8 cellular contexts compared by ENCODE assay signal in the genomic region with DNA sequence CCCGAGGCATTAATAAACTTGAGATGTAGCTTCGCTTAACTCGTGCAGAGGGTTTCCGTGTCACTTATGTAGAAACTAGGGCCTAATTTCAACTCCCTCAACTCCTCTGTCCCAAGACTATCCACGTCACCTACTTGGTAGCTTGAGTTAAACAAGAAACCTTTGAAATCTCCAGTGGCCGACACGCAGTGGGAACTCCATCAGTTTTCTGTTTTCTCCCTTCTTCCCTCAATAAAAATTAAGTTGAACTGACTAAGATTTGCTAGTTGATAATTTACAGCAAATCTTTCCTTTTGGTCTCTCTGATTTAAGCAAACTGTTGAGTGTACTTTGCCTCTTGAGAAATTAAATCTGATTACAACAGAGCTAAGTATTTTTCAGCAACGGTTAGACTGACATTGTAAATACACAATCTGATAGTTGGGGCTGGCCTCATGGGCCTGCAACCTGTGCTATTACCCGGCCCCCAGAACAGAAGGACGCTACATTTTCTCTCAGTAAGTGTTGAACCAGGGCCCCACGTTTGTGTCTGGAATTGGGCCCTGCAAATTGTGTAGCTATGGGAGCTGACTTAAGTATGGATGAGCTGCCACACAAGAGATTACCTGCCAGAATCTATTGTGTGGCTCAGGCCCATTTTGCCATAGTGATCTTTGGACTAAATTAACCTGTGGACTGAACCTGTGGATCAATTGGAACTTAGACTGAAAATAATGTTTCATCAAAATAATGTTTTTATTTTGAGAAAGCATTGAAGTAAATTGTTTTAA. TPM values are rescaled to one million over a fixed set of nuclear protein-coding genes. Genes with fewer than 3 reads are reported as not detected.
A peak's percentile ranks its signal among the peaks of the same experiment; 100 is the strongest.
DNase-seq lines count a peak whose midpoint lies in the region; ATAC-seq and TF ChIP-seq lines count a peak whose summit lies in the region.

No MANE protein-coding gene starts in this region.

- peak; percentile 51 for ATAC-seq in gastroesophageal sphincter

- no peak for DNase-seq in HL-60 (ENCODE audit: low read depth in 1 of 2, low spot score in 1 of 2)
- no peak for DNase-seq in skeletal muscle cell (ENCODE audit: low read depth)
- DNase-seq in NCI-H1105 (lab: John Stamatoyannopoulos, UW) = no peak
- no peak for DNase-seq in NCI-H2029 (lab: John Stamatoyannopoulos, UW)
- no peak for DNase-seq in kidney glomerular epithelial cell (lab: John Stamatoyannopoulos, UW)
- DNase-seq in amygdala (lab: John Stamatoyannopoulos, UW) = no peak

- H3K4me3 ChIP-seq in HL-60 (replicated peaks; ENCODE audit: insufficient read depth, low read length) (peak overlapping the region; percentile 92), WI38 (ENCODE audit: low read depth, low read length) (peak overlapping the region; percentile 72), gastroesophageal sphincter (peak overlapping the region; percentile 49 to 80), skeletal muscle cell (ENCODE audit: low read depth, low read length) (peak overlapping the region; percentile 72)

- TF ChIP-seq POLR2A in gastroesophageal sphincter (IDR thresholded peaks at IDR 0.05) = no peak

- peak overlapping the region; percentile 90 for H3K27ac ChIP-seq in HL-60 (replicated peaks)
- peak overlapping the region; percentile 44 to 95 (median 93) for H3K27ac ChIP-seq in gastroesophageal sphincter

- no peaks in the 10 kb centered on the region for H3K36me3 ChIP-seq in gastroesophageal sphincter

- H3K27me3 ChIP-seq in HL-60 (ENCODE audit: insufficient read depth, poor library complexity, severe bottlenecking) (no peaks in the 10 kb centered on the region), gastroesophageal sphincter (no peaks in the 10 kb centered on the region)

- no peaks in the 10 kb centered on the region for H3K9me3 ChIP-seq in gastroesophageal sphincter

- no peak for TF ChIP-seq EP300 in gastroesophageal sphincter (IDR thresholded peaks at IDR 0.05)

- TF ChIP-seq CTCF in HL-60 (IDR thresholded peaks at IDR 0.05; ENCODE audit: insufficient read depth, low read length) (no peak), WI38 (IDR thresholded peaks at IDR 0.05; ENCODE audit: low read depth, low read length) (no peak), gastroesophageal sphincter (IDR thresholded peaks at IDR 0.05) (no peak)

- peaks cover 16 to 46% (median 23%) of the 10 kb centered on the region in 3 donors for H3K4me1 ChIP-seq in gastroesophageal sphincter

- WGBS in gastroesophageal sphincter (ENCODE audit: low coverage in 1 of 2), 2 donors = 9 to 10% methylated on average over 4 to 8 of the region's 11 CpGs

RNA-seq across cellular contexts. Expression of a gene that starts 0.7 kb away (rescaled TPM):
- 100 to 1,000 TPM; 136 to 186 (median 166) TPM for total RNA-seq in gastroesophageal sphincter
